1 cellular context compared by ENCODE assay signal in the genomic region with DNA sequence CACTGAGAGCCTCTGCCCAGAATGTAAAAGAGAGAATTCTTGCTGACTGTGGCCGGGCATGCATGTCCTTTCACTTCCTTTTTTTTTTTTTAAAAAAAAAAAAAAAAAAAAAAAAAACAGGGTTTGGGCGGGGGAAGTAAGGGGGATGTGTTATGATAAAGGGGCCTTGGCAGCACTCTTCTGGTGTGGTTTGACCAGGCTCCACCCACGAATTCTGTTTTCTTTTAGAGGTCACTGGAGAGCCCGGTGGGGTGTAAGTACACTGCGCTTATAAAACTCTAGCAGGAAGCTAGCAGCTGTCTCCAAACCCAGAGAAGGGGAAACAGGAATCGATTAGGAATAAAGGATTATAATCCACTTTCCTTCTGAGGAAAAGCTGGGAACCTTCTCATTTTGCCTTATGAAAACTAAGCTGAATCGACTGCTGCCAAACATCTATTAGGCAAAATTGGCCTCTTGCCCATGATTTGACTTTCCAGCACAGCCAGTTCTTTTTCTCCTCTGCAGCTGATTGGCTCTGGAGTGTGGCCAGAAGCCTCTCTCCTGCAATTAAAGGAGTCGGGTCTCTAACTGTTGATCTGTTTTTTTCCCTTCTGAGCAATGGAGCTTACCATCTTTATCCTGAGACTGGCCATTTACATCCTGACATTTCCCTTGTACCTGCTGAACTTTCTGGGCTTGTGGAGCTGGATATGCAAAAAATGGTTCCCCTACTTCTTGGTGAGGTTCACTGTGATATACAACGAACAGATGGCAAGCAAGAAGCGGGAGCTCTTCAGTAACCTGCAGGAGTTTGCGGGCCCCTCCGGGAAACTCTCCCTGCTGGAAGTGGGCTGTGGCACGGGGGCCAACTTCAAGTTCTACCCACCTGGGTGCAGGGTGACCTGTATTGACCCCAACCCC.
TF ChIP-seq lines count a peak whose summit lies in the region.

No MANE protein-coding gene starts in this region.

TF ChIP-seq in K562, 482 proteins besides CTCF, POLR2A, EP300 and RAD21 (continued from another document):
- TF ChIP-seq, protein P1, sequence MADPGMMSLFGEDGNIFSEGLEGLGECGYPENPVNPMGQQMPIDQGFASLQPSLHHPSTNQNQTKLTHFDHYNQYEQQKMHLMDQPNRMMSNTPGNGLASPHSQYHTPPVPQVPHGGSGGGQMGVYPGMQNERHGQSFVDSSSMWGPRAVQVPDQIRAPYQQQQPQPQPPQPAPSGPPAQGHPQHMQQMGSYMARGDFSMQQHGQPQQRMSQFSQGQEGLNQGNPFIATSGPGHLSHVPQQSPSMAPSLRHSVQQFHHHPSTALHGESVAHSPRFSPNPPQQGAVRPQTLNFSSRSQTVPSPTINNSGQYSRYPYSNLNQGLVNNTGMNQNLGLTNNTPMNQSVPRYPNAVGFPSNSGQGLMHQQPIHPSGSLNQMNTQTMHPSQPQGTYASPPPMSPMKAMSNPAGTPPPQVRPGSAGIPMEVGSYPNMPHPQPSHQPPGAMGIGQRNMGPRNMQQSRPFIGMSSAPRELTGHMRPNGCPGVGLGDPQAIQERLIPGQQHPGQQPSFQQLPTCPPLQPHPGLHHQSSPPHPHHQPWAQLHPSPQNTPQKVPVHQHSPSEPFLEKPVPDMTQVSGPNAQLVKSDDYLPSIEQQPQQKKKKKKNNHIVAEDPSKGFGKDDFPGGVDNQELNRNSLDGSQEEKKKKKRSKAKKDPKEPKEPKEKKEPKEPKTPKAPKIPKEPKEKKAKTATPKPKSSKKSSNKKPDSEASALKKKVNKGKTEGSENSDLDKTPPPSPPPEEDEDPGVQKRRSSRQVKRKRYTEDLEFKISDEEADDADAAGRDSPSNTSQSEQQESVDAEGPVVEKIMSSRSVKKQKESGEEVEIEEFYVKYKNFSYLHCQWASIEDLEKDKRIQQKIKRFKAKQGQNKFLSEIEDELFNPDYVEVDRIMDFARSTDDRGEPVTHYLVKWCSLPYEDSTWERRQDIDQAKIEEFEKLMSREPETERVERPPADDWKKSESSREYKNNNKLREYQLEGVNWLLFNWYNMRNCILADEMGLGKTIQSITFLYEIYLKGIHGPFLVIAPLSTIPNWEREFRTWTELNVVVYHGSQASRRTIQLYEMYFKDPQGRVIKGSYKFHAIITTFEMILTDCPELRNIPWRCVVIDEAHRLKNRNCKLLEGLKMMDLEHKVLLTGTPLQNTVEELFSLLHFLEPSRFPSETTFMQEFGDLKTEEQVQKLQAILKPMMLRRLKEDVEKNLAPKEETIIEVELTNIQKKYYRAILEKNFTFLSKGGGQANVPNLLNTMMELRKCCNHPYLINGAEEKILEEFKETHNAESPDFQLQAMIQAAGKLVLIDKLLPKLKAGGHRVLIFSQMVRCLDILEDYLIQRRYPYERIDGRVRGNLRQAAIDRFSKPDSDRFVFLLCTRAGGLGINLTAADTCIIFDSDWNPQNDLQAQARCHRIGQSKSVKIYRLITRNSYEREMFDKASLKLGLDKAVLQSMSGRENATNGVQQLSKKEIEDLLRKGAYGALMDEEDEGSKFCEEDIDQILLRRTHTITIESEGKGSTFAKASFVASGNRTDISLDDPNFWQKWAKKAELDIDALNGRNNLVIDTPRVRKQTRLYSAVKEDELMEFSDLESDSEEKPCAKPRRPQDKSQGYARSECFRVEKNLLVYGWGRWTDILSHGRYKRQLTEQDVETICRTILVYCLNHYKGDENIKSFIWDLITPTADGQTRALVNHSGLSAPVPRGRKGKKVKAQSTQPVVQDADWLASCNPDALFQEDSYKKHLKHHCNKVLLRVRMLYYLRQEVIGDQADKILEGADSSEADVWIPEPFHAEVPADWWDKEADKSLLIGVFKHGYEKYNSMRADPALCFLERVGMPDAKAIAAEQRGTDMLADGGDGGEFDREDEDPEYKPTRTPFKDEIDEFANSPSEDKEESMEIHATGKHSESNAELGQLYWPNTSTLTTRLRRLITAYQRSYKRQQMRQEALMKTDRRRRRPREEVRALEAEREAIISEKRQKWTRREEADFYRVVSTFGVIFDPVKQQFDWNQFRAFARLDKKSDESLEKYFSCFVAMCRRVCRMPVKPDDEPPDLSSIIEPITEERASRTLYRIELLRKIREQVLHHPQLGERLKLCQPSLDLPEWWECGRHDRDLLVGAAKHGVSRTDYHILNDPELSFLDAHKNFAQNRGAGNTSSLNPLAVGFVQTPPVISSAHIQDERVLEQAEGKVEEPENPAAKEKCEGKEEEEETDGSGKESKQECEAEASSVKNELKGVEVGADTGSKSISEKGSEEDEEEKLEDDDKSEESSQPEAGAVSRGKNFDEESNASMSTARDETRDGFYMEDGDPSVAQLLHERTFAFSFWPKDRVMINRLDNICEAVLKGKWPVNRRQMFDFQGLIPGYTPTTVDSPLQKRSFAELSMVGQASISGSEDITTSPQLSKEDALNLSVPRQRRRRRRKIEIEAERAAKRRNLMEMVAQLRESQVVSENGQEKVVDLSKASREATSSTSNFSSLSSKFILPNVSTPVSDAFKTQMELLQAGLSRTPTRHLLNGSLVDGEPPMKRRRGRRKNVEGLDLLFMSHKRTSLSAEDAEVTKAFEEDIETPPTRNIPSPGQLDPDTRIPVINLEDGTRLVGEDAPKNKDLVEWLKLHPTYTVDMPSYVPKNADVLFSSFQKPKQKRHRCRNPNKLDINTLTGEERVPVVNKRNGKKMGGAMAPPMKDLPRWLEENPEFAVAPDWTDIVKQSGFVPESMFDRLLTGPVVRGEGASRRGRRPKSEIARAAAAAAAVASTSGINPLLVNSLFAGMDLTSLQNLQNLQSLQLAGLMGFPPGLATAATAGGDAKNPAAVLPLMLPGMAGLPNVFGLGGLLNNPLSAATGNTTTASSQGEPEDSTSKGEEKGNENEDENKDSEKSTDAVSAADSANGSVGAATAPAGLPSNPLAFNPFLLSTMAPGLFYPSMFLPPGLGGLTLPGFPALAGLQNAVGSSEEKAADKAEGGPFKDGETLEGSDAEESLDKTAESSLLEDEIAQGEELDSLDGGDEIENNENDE (IDR thresholded peaks at IDR 0.05; ENCODE audit: low read depth, low read length), result no peak
- TF ChIP-seq TSHZ1 (CRISPR knock-in tag; IDR thresholded peaks at IDR 0.05) (no peak), RAD51 (IDR thresholded peaks at IDR 0.05; ENCODE audit: borderline replicate concordance, low read depth) (no peak), MEF2A (IDR thresholded peaks at IDR 0.05; ENCODE audit: control insufficient read depth, low read depth, low read length) (no peak), ZNF3 (CRISPR knock-in tag; IDR thresholded peaks at IDR 0.05) (no peak), KHSRP (IDR thresholded peaks at IDR 0.05) (no peak), PREB (CRISPR knock-in tag; IDR thresholded peaks at IDR 0.05) (no peak), ZNF41 (CRISPR knock-in tag; conservative IDR thresholded peaks at IDR 0.05) (no peak), TAF7 (tag; IDR thresholded peaks at IDR 0.05) (no peak), SP2 (IDR thresholded peaks at IDR 0.05; ENCODE audit: extremely low read depth, low read depth, low read length, poor library complexity, severe bottlenecking) (no peak), FOXA1 (IDR thresholded peaks at IDR 0.05; ENCODE audit: borderline replicate concordance) (no peak), NCOR1 (IDR thresholded peaks at IDR 0.05) (no peak), NKRF (IDR thresholded peaks at IDR 0.05; ENCODE audit: borderline replicate concordance) (no peak), ZNF583 (CRISPR knock-in tag; IDR thresholded peaks at IDR 0.05) (no peak)
- TF ChIP-seq, protein P2, sequence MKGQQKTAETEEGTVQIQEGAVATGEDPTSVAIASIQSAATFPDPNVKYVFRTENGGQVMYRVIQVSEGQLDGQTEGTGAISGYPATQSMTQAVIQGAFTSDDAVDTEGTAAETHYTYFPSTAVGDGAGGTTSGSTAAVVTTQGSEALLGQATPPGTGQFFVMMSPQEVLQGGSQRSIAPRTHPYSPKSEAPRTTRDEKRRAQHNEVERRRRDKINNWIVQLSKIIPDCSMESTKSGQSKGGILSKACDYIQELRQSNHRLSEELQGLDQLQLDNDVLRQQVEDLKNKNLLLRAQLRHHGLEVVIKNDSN (CRISPR knock-in tag; IDR thresholded peaks at IDR 0.05), result no peak
